Comparison of ENCODE assay signal across 8 cellular contexts in genomic region chr16:75116081-75116910, GRCh38. TPM values are rescaled to one million over a fixed set of nuclear protein-coding genes. Genes with fewer than 3 reads are reported as not detected.
DNase-seq lines count a peak whose midpoint lies in the region; ATAC-seq, FAIRE-seq and TF ChIP-seq lines count a peak whose summit lies in the region.

LDHD (minus strand) TSS chr16:75116780; CDS start chr16:75116720, 60 bp downstream.

- TF ChIP-seq POLR2A in H54 (IDR thresholded peaks at IDR 0.05; ENCODE audit: low read depth, low read length) (no peak; the same call in 1 of the 2 replicates), esophagus muscularis mucosa (IDR thresholded peaks at IDR 0.05; ENCODE audit: low read depth) (no peak)

- peak; percentile 95 for DNase-seq in 8988T
- peak; percentile 94 for DNase-seq in H54 (ENCODE audit: insufficient read length, low spot score)
- DNase-seq in esophagus muscularis mucosa (ENCODE audit: extremely low spot score): no peak
- DNase-seq in mucosa of descending colon: peak; percentile 87 to 90 (median 89)
- no peak for DNase-seq in NCI-H2171 (lab: John Stamatoyannopoulos, UW)
- DNase-seq in stimulated activated CD4-positive, alpha-beta T cell treated with anti-CD3 and anti-CD28 coated beads, Interleukin-2, amount 100 ng/mL, for 48 hours: no peak

- peak; percentile 90 for FAIRE-seq in H54 (lab: Jason Lieb, UNC)

- no peaks in the 10 kb centered on the region for H4K20me1 ChIP-seq in SU-DHL-6 (ENCODE audit: low read depth, low read length)

- WGBS in esophagus muscularis mucosa: 39% methylated on average over 11 of the region's 15 CpGs
- WGBS in urinary bladder: 46% methylated on average over 15 of the region's 15 CpGs

- H3K9me3 ChIP-seq in SU-DHL-6 (ENCODE audit: insufficient read depth, low read length): peaks cover under 1% of the 10 kb centered on the region; the same call in 1 of the 2 replicates
- H3K9me3 ChIP-seq in esophagus muscularis mucosa: peaks cover 0 to under 1% (median 0%) of the 10 kb centered on the region in 4 donors
- peaks cover 1% of the 10 kb centered on the region for H3K9me3 ChIP-seq in mucosa of descending colon

- H3K9ac ChIP-seq in SU-DHL-6 (ENCODE audit: low read length): no peak within 1 kb of the TSS

- ATAC-seq in mucosa of descending colon: peak; percentile 97

- no peaks in the 10 kb centered on the region for H3K9me2 ChIP-seq in SU-DHL-6 (replicated peaks; ENCODE audit: insufficient read depth, low read length)

- intact Hi-C loops in esophagus muscularis mucosa (cut with DNase I) (no loop called here), mucosa of descending colon (cut with DNase I, micrococcal nuclease) (no loop called here)

- no peak within 1 kb of the TSS for H2AFZ ChIP-seq in SU-DHL-6 (ENCODE audit: low read depth, low read length, severe bottlenecking)

- H3K4me1 ChIP-seq in esophagus muscularis mucosa: peaks cover 31 to 45% (median 40%) of the 10 kb centered on the region in 4 donors
- peaks cover 11% of the 10 kb centered on the region for H3K4me1 ChIP-seq in mucosa of descending colon (ENCODE audit: low read depth)
- H3K4me1 ChIP-seq in urinary bladder (ENCODE audit: insufficient read depth): no peaks in the 10 kb centered on the region

- peak within 1 kb of the TSS; percentile 8 for H3K4me2 ChIP-seq in SU-DHL-6 (ENCODE audit: low read depth, low read length, poor library complexity, severe bottlenecking)

- TF ChIP-seq CTCF in SU-DHL-6 (IDR thresholded peaks at IDR 0.05; ENCODE audit: insufficient read depth, low read length, poor library complexity, severe bottlenecking): no peak
- TF ChIP-seq CTCF in esophagus muscularis mucosa (IDR thresholded peaks at IDR 0.05): no peak
- no peak for TF ChIP-seq CTCF in mucosa of descending colon (IDR thresholded peaks at IDR 0.05)

- H3K27ac ChIP-seq in SU-DHL-6 (ENCODE audit: low read depth, low read length) (no peak within 1 kb of the TSS), esophagus muscularis mucosa (replicated peaks in 1 of 4) (peak within 1 kb of the TSS; percentile 10 to 73 (median 52)), urinary bladder (ENCODE audit: low read depth) (no peak within 1 kb of the TSS)

- no peak for TF ChIP-seq EP300 in esophagus muscularis mucosa (IDR thresholded peaks at IDR 0.05)

- H3K4me3 ChIP-seq in SU-DHL-6 (ENCODE audit: insufficient read depth, low read length, poor library complexity, severe bottlenecking): no peak within 1 kb of the TSS
- peak within 1 kb of the TSS; percentile 57 to 69 (median 60) for H3K4me3 ChIP-seq in esophagus muscularis mucosa
- peak within 1 kb of the TSS; percentile 21 for H3K4me3 ChIP-seq in mucosa of descending colon
- peak within 1 kb of the TSS; percentile 38 for H3K4me3 ChIP-seq in urinary bladder (ENCODE audit: low read depth, low read length)

- no peaks in the 10 kb centered on the region for H3K79me2 ChIP-seq in SU-DHL-6 (ENCODE audit: insufficient read depth, low read length)

- H3K27me3 ChIP-seq in SU-DHL-6 (ENCODE audit: low read length) (no peaks in the 10 kb centered on the region), esophagus muscularis mucosa (no peaks in the 10 kb centered on the region)

- no peaks in the 10 kb centered on the region for H3K36me3 ChIP-seq in SU-DHL-6 (ENCODE audit: low read length)
- H3K36me3 ChIP-seq in esophagus muscularis mucosa: peaks cover 0 to 13% (median 6%) of the 10 kb centered on the region in 4 donors
- no peaks in the 10 kb centered on the region for H3K36me3 ChIP-seq in mucosa of descending colon (ENCODE audit: low read depth)
- H3K36me3 ChIP-seq in urinary bladder (ENCODE audit: insufficient read depth): no peaks in the 10 kb centered on the region

- H3F3A ChIP-seq in SU-DHL-6 (ENCODE audit: insufficient read depth): no peaks in the 10 kb centered on the region

RNA-seq across cellular contexts. Expression of gene LDHD, which starts in this region (rescaled TPM):
- total RNA-seq in esophagus muscularis mucosa: 10 to 100 TPM in 2 of 4 donors, 1 to 10 TPM in 2; 6.7 to 13.2 (median 8.7) TPM
- total RNA-seq in mucosa of descending colon: 100 to 1,000 TPM in 1 of 3 donors, 10 to 100 TPM in 2; 52.6 to 132 (median 67.2) TPM
- total RNA-seq in urinary bladder: 1.5 TPM
- polyA plus RNA-seq in urinary bladder: 4.6 TPM

Comparison
In these comparisons a context has a peak if more than half of its experiments do, and no peak if none do; other contexts are left out.
1. DNase-seq: peak in 8988T (single experiment), H54 (single experiment) and mucosa of descending colon (3 of 3); none in esophagus muscularis mucosa (single experiment), NCI-H2171 (single experiment) and stimulated activated CD4-positive, alpha-beta T cell treated with anti-CD3 and anti-CD28 coated beads, Interleukin-2, amount 100 ng/mL, for 48 hours (0 of 2).
2. H3K27ac ChIP-seq: peak in esophagus muscularis mucosa (4 of 4); none in SU-DHL-6 (single experiment) and urinary bladder (single experiment).